ENCODE assay signal across 1 cellular context in the genomic region with DNA sequence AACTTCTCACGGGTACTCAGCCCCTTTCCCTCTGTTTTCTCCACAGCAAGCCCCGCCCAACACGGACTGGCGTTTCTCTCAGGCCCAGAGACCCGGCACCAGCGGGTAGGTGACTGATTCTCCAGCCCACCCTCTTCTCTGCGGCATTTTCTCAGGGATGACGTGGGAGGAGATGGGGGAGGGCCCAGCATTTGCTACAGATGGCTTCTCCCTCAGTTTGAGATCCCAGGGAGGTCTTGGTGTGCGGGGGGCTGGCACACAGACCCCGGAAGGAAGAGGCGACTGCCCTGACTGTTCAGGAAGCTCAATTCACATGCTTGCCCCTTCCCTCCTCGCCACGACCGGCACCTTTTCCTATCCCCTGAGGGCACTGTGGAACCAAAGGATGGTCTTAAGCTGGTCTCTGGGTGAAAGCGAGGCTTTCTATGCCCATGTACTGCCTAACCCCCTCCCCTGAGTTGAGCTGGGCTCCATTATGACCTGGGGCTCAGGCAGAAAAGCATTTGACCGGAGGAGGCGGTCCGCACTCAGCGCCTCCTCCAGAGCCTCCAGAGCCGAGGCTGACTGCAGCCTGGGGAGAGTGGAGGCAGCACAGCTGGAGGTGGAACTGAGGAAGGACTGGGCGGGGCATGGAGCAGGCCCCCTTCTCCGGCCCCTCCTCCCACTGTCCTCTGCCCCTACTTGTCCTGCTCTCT.
TF ChIP-seq lines count a peak whose summit lies in the region.

No MANE protein-coding gene starts in this region.

TF ChIP-seq in HepG2, 621 proteins besides CTCF, POLR2A, EP300 and RAD21:
- TF ChIP-seq BCL3 (CRISPR knock-in tag; IDR thresholded peaks at IDR 0.05) (no peak), ZNF576 (CRISPR knock-in tag; IDR thresholded peaks at IDR 0.05) (no peak), ZNF280D (CRISPR knock-in tag; IDR thresholded peaks at IDR 0.05) (no peak), ZNF24 (IDR thresholded peaks at IDR 0.05) (no peak), FOXA1 (IDR thresholded peaks at IDR 0.05) (no peak), FOXA1 (CRISPR knock-in tag; IDR thresholded peaks at IDR 0.05) (no peak), SMARCE1 (IDR thresholded peaks at IDR 0.05; ENCODE audit: borderline replicate concordance) (no peak), CAMTA2 (CRISPR knock-in tag; IDR thresholded peaks at IDR 0.05; ENCODE audit: borderline replicate concordance) (no peak), ATF3 (CRISPR knock-in tag; IDR thresholded peaks at IDR 0.05) (no peak), PRDM15 (CRISPR knock-in tag; IDR thresholded peaks at IDR 0.05) (no peak), ZNF17 (CRISPR knock-in tag; IDR thresholded peaks at IDR 0.05) (no peak)
- TF ChIP-seq, protein P1, sequence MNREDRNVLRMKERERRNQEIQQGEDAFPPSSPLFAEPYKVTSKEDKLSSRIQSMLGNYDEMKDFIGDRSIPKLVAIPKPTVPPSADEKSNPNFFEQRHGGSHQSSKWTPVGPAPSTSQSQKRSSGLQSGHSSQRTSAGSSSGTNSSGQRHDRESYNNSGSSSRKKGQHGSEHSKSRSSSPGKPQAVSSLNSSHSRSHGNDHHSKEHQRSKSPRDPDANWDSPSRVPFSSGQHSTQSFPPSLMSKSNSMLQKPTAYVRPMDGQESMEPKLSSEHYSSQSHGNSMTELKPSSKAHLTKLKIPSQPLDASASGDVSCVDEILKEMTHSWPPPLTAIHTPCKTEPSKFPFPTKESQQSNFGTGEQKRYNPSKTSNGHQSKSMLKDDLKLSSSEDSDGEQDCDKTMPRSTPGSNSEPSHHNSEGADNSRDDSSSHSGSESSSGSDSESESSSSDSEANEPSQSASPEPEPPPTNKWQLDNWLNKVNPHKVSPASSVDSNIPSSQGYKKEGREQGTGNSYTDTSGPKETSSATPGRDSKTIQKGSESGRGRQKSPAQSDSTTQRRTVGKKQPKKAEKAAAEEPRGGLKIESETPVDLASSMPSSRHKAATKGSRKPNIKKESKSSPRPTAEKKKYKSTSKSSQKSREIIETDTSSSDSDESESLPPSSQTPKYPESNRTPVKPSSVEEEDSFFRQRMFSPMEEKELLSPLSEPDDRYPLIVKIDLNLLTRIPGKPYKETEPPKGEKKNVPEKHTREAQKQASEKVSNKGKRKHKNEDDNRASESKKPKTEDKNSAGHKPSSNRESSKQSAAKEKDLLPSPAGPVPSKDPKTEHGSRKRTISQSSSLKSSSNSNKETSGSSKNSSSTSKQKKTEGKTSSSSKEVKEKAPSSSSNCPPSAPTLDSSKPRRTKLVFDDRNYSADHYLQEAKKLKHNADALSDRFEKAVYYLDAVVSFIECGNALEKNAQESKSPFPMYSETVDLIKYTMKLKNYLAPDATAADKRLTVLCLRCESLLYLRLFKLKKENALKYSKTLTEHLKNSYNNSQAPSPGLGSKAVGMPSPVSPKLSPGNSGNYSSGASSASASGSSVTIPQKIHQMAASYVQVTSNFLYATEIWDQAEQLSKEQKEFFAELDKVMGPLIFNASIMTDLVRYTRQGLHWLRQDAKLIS (CRISPR knock-in tag; IDR thresholded peaks at IDR 0.05) = no peak
- TF ChIP-seq, protein P2, sequence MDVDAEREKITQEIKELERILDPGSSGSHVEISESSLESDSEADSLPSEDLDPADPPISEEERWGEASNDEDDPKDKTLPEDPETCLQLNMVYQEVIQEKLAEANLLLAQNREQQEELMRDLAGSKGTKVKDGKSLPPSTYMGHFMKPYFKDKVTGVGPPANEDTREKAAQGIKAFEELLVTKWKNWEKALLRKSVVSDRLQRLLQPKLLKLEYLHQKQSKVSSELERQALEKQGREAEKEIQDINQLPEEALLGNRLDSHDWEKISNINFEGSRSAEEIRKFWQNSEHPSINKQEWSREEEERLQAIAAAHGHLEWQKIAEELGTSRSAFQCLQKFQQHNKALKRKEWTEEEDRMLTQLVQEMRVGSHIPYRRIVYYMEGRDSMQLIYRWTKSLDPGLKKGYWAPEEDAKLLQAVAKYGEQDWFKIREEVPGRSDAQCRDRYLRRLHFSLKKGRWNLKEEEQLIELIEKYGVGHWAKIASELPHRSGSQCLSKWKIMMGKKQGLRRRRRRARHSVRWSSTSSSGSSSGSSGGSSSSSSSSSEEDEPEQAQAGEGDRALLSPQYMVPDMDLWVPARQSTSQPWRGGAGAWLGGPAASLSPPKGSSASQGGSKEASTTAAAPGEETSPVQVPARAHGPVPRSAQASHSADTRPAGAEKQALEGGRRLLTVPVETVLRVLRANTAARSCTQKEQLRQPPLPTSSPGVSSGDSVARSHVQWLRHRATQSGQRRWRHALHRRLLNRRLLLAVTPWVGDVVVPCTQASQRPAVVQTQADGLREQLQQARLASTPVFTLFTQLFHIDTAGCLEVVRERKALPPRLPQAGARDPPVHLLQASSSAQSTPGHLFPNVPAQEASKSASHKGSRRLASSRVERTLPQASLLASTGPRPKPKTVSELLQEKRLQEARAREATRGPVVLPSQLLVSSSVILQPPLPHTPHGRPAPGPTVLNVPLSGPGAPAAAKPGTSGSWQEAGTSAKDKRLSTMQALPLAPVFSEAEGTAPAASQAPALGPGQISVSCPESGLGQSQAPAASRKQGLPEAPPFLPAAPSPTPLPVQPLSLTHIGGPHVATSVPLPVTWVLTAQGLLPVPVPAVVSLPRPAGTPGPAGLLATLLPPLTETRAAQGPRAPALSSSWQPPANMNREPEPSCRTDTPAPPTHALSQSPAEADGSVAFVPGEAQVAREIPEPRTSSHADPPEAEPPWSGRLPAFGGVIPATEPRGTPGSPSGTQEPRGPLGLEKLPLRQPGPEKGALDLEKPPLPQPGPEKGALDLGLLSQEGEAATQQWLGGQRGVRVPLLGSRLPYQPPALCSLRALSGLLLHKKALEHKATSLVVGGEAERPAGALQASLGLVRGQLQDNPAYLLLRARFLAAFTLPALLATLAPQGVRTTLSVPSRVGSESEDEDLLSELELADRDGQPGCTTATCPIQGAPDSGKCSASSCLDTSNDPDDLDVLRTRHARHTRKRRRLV (CRISPR knock-in tag; IDR thresholded peaks at IDR 0.05) = no peak
- TF ChIP-seq, protein P3, sequence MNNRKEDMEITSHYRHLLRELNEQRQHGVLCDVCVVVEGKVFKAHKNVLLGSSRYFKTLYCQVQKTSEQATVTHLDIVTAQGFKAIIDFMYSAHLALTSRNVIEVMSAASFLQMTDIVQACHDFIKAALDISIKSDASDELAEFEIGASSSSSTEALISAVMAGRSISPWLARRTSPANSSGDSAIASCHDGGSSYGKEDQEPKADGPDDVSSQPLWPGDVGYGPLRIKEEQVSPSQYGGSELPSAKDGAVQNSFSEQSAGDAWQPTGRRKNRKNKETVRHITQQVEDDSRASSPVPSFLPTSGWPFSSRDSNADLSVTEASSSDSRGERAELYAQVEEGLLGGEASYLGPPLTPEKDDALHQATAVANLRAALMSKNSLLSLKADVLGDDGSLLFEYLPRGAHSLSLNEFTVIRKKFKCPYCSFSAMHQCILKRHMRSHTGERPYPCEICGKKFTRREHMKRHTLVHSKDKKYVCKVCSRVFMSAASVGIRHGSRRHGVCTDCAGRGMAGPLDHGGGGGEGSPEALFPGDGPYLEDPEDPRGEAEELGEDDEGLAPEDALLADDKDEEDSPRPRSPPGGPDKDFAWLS (CRISPR knock-in tag; IDR thresholded peaks at IDR 0.05; ENCODE audit: borderline replicate concordance) = no peak
TF ChIP-seq in HepG2: peak in this region for 0.
